Comparison of ENCODE assay signal across 8 cellular contexts in the genomic region with DNA sequence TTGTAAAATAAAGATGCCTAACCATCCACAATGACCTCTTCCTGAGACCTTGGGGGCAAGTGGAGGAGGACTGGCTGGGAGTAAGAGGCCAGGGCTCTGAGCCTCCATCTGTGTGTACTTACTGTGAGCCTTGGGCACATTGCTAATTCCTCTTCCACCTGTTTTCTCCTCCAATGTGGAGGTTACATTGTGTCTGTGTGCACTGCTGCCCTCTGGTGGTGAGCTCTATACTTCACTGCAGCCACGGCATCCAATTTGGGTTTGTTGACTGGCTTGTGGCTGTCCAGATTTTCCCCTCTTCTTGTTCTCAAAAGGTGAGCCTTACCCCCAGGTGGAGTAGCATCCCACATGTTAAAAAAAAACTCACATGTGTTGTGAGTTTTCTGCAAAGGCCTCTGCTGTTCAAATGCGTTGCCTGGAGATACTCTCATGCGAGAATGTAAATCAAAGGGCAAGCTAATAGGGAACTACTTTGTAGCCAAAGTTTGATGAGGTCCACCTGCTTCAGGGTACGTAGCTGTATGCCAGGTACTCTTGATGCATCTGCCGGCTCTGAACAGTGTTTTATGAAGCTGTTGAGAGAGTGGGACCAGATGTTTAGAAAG.
DNase-seq lines count a peak whose midpoint lies in the region; ATAC-seq, FAIRE-seq and TF ChIP-seq lines count a peak whose summit lies in the region.

No MANE protein-coding gene starts in this region.

- DNase-seq in CMK (ENCODE audit: low read depth): peak; percentile 34
- DNase-seq in HTR-8/SVneo (ENCODE audit: insufficient read length, low spot score): peak; percentile 79
- peak; percentile 35 for DNase-seq in Panc1 (ENCODE audit: low read depth, low spot score)
- DNase-seq in activated T-helper 1 cell treated with Interleukin-2 at 50 U/mL for 16 hours (ENCODE audit: low read depth): peak; percentile 41
- DNase-seq in fibroblast of the aortic adventitia (ENCODE audit: low read depth): peak; percentile 64
- DNase-seq in substantia nigra (lab: John Stamatoyannopoulos, UW): peak in 40 of 49 donors; percentile 1 to 69 (median 33)

- in situ Hi-C loops in Panc1 (cut with HindIII; ENCODE audit: low pct_unique_long_range_greater_than_20kb, low sequenced_read_pairs): no loop called here

- CTCF ChIA-PET in Panc1 (lab: Charles Lee): interaction anchor here (0.7 to 4.2 kb wide), 4 partner anchors 12 to 302 kb away, joined by 3 to 40 read pairs (median 6); no protein-coding TSS in a partner anchor

- TF ChIP-seq CTCF in Panc1 (IDR thresholded peaks at IDR 0.05): peak; percentile 90
- peak; percentile 90 for TF ChIP-seq CTCF in fibroblast of the aortic adventitia (IDR thresholded peaks at IDR 0.05; ENCODE audit: insufficient read depth, low read length)
- peak; percentile 69 for TF ChIP-seq CTCF in neutrophil (IDR thresholded peaks at IDR 0.05)

- no peaks in the 10 kb centered on the region for H3K4me1 ChIP-seq in Panc1 (ENCODE audit: control insufficient read depth, insufficient read depth, low read length)
- no peaks in the 10 kb centered on the region for H3K4me1 ChIP-seq in neutrophil (ENCODE audit: control insufficient read depth in 1 of 2, insufficient read depth in 1 of 2, low read depth in 1 of 2, low read length in 1 of 2)

- H3K9me3 ChIP-seq in Panc1 (ENCODE audit: control insufficient read depth, insufficient read depth, low read depth, low read length) (no peaks in the 10 kb centered on the region), neutrophil (no peaks in the 10 kb centered on the region)

- FAIRE-seq in HTR-8/SVneo (lab: Jason Lieb, UNC): peak; percentile 96

- no peak overlapping the region for H3K27ac ChIP-seq in Panc1 (ENCODE audit: low read length)
- H3K27ac ChIP-seq in neutrophil: no peak overlapping the region
- H3K27ac ChIP-seq in substantia nigra (ENCODE audit: low read depth, low read length, poor library complexity, severe bottlenecking): no peak overlapping the region

- POLR2A ChIA-PET in Panc1 (lab: Charles Lee): interaction anchor here (0.7 kb wide), 1 partner anchor 40 kb away, joined by 5 read pairs; no protein-coding TSS in a partner anchor

- peak; percentile 54 for ATAC-seq in GM19468 (IDR thresholded peaks at IDR 0.05; ENCODE audit: extremely low read depth, unreplicated experiment)
- ATAC-seq in Panc1: peak; percentile 88

- peaks cover 18% of the 10 kb centered on the region for H3K27me3 ChIP-seq in Panc1 (ENCODE audit: control insufficient read depth, insufficient read depth, low read length)
- H3K27me3 ChIP-seq in neutrophil: peaks cover 59% of the 10 kb centered on the region

- no TSS peak for BruUV-seq in Panc1 (replicated peaks; lab: Mats Ljungman, UMichigan)

- intact Hi-C loops in Panc1 (cut with micrococcal nuclease; ENCODE audit: unreplicated experiment): loop anchor here (1.0 kb wide), 2 partner anchors 182 to 302 kb away; no protein-coding TSS in a partner anchor

- H3K4me3 ChIP-seq in Panc1 (ENCODE audit: low read depth in 2 of 2, low read length in 2 of 2) (no peak overlapping the region), fibroblast of the aortic adventitia (ENCODE audit: low read depth, low read length) (no peak overlapping the region), neutrophil (ENCODE audit: low read depth in 1 of 2, low read length in 1 of 2) (no peak overlapping the region)

- no peaks in the 10 kb centered on the region for H3K36me3 ChIP-seq in Panc1 (ENCODE audit: control insufficient read depth, insufficient read depth, low read length)
- no peaks in the 10 kb centered on the region for H3K36me3 ChIP-seq in neutrophil
